35 cellular contexts compared by ENCODE assay signal in genomic region chr13:50408068-50408467, GRCh38.
"Had no signal": no experiment of that assay in that cellular context is flagged by ENCODE, and none has a peak within 500 bp of the region (broad histone marks: within the 10 kb centered on the region; RNA-seq: fewer than 3 reads in every experiment).

No MANE protein-coding gene starts in this region.

- ATAC-seq: activated CD8-positive, alpha-beta T cell treated with anti-CD3 and anti-CD28 coated beads for 36 hours; activated naive CD8-positive, alpha-beta T cell treated with anti-CD3 and anti-CD28 coated beads, Interleukin-2, amount 50 U/mL, for 24 hours; activated T-cell treated with anti-CD3 and anti-CD28 coated beads, Interleukin-2, amount 50 U/mL, for 4 hours; activated T-cell treated with anti-CD3 and anti-CD28 coated beads, Interleukin-2, amount 50 U/mL, for 72 hours; activated T-helper 17 cell treated with anti-CD3 and anti-CD28 coated beads, Interleukin-2, amount 50 U/mL, for 72 hours had no signal

- H3K27ac Mint-ChIP-seq: activated B cell treated with CpG ODN at 0.5 μM for 24 hours; activated CD4-positive, alpha-beta memory T cell treated with anti-CD3 and anti-CD28 coated beads for 36 hours; activated CD4-positive, alpha-beta T cell treated with anti-CD3 and anti-CD28 coated beads, Interleukin-2, amount 10 ng/mL, durations not matched to agents 24 days and 14 days; activated CD8-positive, alpha-beta T cell treated with anti-CD3 and anti-CD28 coated beads for 36 hours; activated naive CD4-positive, alpha-beta T cell treated with anti-CD3 and anti-CD28 coated beads for 36 hours; activated naive CD4-positive, alpha-beta T cell treated with anti-CD3 and anti-CD28 coated beads, Interleukin-2, amount 50 U/mL, for 24 hours; activated naive CD8-positive, alpha-beta T cell; activated naive CD8-positive, alpha-beta T cell treated with anti-CD3 and anti-CD28 coated beads, Interleukin-2, amount 10 ng/mL, durations not matched to agents 7 days and 5 days; activated naive CD8-positive, alpha-beta T cell treated with anti-CD3 and anti-CD28 coated beads, Interleukin-2, amount 50 U/mL, for 24 hours; activated T-cell treated with anti-CD3 and anti-CD28 coated beads, Interleukin-2, amount 50 U/mL, for 72 hours; activated T-helper 1 cell treated with anti-CD3 and anti-CD28 coated beads, Interleukin-12 subunit alpha, Interleukin-12 subunit beta, Interleukin-2, Interleukin-4 antibody, amounts not matched to agents 30 ng/mL and 10 ng/mL and 1 ng/mL, durations not matched to agents 14 hours and 24 hours and 36 hours; activated T-helper 17 cell treated with anti-CD3 and anti-CD28 coated beads, Interleukin-2, amount 50 U/mL, for 72 hours; brain; T-helper 2 cell treated with Interferon-gamma antibody and Interleukin-4, amounts not matched to agents 5 μg/mL and 100 μg/mL, for 36 hours had no signal

- H3K36me3 ChIP-seq: ascending aorta, cardiac muscle cell had no signal

- H3K4me3 ChIP-seq: ascending aorta, cardiac muscle cell had no signal

- H3K9me3 Mint-ChIP-seq: activated B cell treated with CpG ODN at 0.5 μM for 24 hours; activated CD4-positive, alpha-beta memory T cell treated with anti-CD3 and anti-CD28 coated beads for 36 hours; activated CD4-positive, alpha-beta T cell treated with anti-CD3 and anti-CD28 coated beads, Interleukin-2, amount 10 ng/mL, durations not matched to agents 24 days and 14 days; activated CD8-positive, alpha-beta T cell treated with anti-CD3 and anti-CD28 coated beads for 36 hours; activated naive CD4-positive, alpha-beta T cell treated with anti-CD3 and anti-CD28 coated beads for 36 hours; activated naive CD4-positive, alpha-beta T cell treated with anti-CD3 and anti-CD28 coated beads, Interleukin-2, amount 50 U/mL, for 24 hours; activated naive CD8-positive, alpha-beta T cell treated with anti-CD3 and anti-CD28 coated beads, Interleukin-2, amount 10 ng/mL, durations not matched to agents 7 days and 5 days; activated naive CD8-positive, alpha-beta T cell treated with anti-CD3 and anti-CD28 coated beads, Interleukin-2, amount 50 U/mL, for 24 hours; activated T-cell treated with anti-CD3 and anti-CD28 coated beads, Interleukin-2, amount 50 U/mL, for 4 hours; activated T-cell treated with anti-CD3 and anti-CD28 coated beads, Interleukin-2, amount 50 U/mL, for 72 hours; activated T-helper 1 cell treated with anti-CD3 and anti-CD28 coated beads, Interleukin-12 subunit alpha, Interleukin-12 subunit beta, Interleukin-2, Interleukin-4 antibody, amounts not matched to agents 30 ng/mL and 10 ng/mL and 1 ng/mL, durations not matched to agents 14 hours and 24 hours and 36 hours; activated T-helper 17 cell treated with anti-CD3 and anti-CD28 coated beads, Interleukin-2, amount 50 U/mL, for 72 hours; central memory CD8-positive, alpha-beta T cell; T-helper 2 cell treated with Interferon-gamma antibody and Interleukin-4, amounts not matched to agents 5 μg/mL and 100 μg/mL, for 36 hours had no signal

- H3K27me3 Mint-ChIP-seq: activated B cell treated with CpG ODN at 0.5 μM for 24 hours; activated CD8-positive, alpha-beta T cell treated with anti-CD3 and anti-CD28 coated beads for 36 hours; activated T-helper 17 cell treated with anti-CD3 and anti-CD28 coated beads, Interleukin-2, amount 50 U/mL, for 72 hours; brain; central memory CD8-positive, alpha-beta T cell had no signal

- H3K27ac ChIP-seq: ascending aorta, cardiac muscle cell, VCaP had no signal

- H3K27me3 ChIP-seq: ascending aorta, cardiac muscle cell had no signal

- H3K4me1 Mint-ChIP-seq: activated T-helper 17 cell treated with anti-CD3 and anti-CD28 coated beads, Interleukin-2, amount 50 U/mL, for 72 hours; central memory CD8-positive, alpha-beta T cell had no signal

- H3K4me3 Mint-ChIP-seq: activated B cell treated with CpG ODN at 0.5 μM for 24 hours; activated CD4-positive, alpha-beta memory T cell treated with anti-CD3 and anti-CD28 coated beads for 36 hours; activated CD4-positive, alpha-beta T cell treated with anti-CD3 and anti-CD28 coated beads, Interleukin-2, amount 10 ng/mL, durations not matched to agents 24 days and 14 days; activated CD8-positive, alpha-beta T cell treated with anti-CD3 and anti-CD28 coated beads for 36 hours; activated naive CD4-positive, alpha-beta T cell treated with anti-CD3 and anti-CD28 coated beads for 36 hours; activated naive CD4-positive, alpha-beta T cell treated with anti-CD3 and anti-CD28 coated beads, Interleukin-2, amount 50 U/mL, for 24 hours; activated naive CD8-positive, alpha-beta T cell; activated naive CD8-positive, alpha-beta T cell treated with anti-CD3 and anti-CD28 coated beads, Interleukin-2, amount 10 ng/mL, durations not matched to agents 7 days and 5 days; activated naive CD8-positive, alpha-beta T cell treated with anti-CD3 and anti-CD28 coated beads, Interleukin-2, amount 50 U/mL, for 24 hours; activated T-cell treated with anti-CD3 and anti-CD28 coated beads, Interleukin-2, amount 50 U/mL, for 4 hours; activated T-cell treated with anti-CD3 and anti-CD28 coated beads, Interleukin-2, amount 50 U/mL, for 72 hours; activated T-helper 1 cell treated with anti-CD3 and anti-CD28 coated beads, Interleukin-12 subunit alpha, Interleukin-12 subunit beta, Interleukin-2, Interleukin-4 antibody, amounts not matched to agents 30 ng/mL and 10 ng/mL and 1 ng/mL, durations not matched to agents 14 hours and 24 hours and 36 hours; activated T-helper 17 cell treated with anti-CD3 and anti-CD28 coated beads, Interleukin-2, amount 50 U/mL, for 72 hours; brain; central memory CD8-positive, alpha-beta T cell; T-helper 2 cell treated with Interferon-gamma antibody and Interleukin-4, amounts not matched to agents 5 μg/mL and 100 μg/mL, for 36 hours had no signal

- H3K36me3 Mint-ChIP-seq: activated CD4-positive, alpha-beta memory T cell treated with anti-CD3 and anti-CD28 coated beads for 36 hours; activated naive CD4-positive, alpha-beta T cell treated with anti-CD3 and anti-CD28 coated beads, Interleukin-2, amount 50 U/mL, for 24 hours; activated naive CD8-positive, alpha-beta T cell; activated naive CD8-positive, alpha-beta T cell treated with anti-CD3 and anti-CD28 coated beads, Interleukin-2, amount 10 ng/mL, durations not matched to agents 7 days and 5 days; brain had no signal

- DNase-seq: activated B cell treated with CpG ODN at 0.5 μM for 24 hours; activated CD4-positive, alpha-beta memory T cell treated with anti-CD3 and anti-CD28 coated beads for 36 hours; activated CD4-positive, alpha-beta T cell treated with anti-CD3 and anti-CD28 coated beads for 4 hours; activated CD4-positive, alpha-beta T cell treated with anti-CD3 and anti-CD28 coated beads, Interleukin-2, amount 10 ng/mL, durations not matched to agents 24 days and 14 days; activated CD4-positive, alpha-beta T cell treated with anti-CD3 and anti-CD28 coated beads, Interleukin-2, amount 50 U/mL, for 1 hour; activated CD4-positive, alpha-beta T cell treated with anti-CD3 and anti-CD28 coated beads, Interleukin-2, amount 50 U/mL, for 4 hours; activated CD4-positive, CD25-positive, alpha-beta regulatory T cell treated with anti-CD3 and anti-CD28 coated beads, Interleukin-2, amount 50 U/mL, for 72 hours; activated CD8-positive, alpha-beta memory T cell treated with anti-CD3 and anti-CD28 coated beads, Interleukin-2, amount 50 U/mL, for 4 hours; activated CD8-positive, alpha-beta T cell treated with anti-CD3 and anti-CD28 coated beads for 36 hours; activated effector memory CD4-positive, alpha-beta T cell treated with anti-CD3 and anti-CD28 coated beads, Interleukin-2, amount 50 U/mL, for 16 hours; activated gamma-delta T cell treated with Interleukin-2 at 50 U/mL for 16 hours; activated naive CD4-positive, alpha-beta T cell; activated naive CD4-positive, alpha-beta T cell treated with anti-CD3 and anti-CD28 coated beads for 36 hours; activated naive CD8-positive, alpha-beta T cell treated with anti-CD3 and anti-CD28 coated beads, Interleukin-2, amount 10 ng/mL, durations not matched to agents 7 days and 5 days; activated naive CD8-positive, alpha-beta T cell treated with anti-CD3 and anti-CD28 coated beads, Interleukin-2, amount 50 U/mL, for 24 hours; activated T-cell treated with anti-CD3 and anti-CD28 coated beads for 4 hours; activated T-cell treated with anti-CD3 and anti-CD28 coated beads, Interleukin-2, amount 50 U/mL, for 1 hour; activated T-cell treated with anti-CD3 and anti-CD28 coated beads, Interleukin-2, amount 50 U/mL, for 4 hours; activated T-cell treated with anti-CD3 and anti-CD28 coated beads, Interleukin-2, amount 50 U/mL, for 72 hours; amygdala; anterior cingulate cortex; caudate nucleus; cerebellar nuclear complex; T-helper 2 cell; T-helper 9 cell had no signal

- H3K9me3 ChIP-seq: ascending aorta had no signal
